10 cellular contexts compared by ENCODE assay signal in genomic region chr2:216283038-216283900, GRCh38.
DNase-seq lines count a peak whose midpoint lies in the region; ATAC-seq lines count a peak whose summit lies in the region.
"Had no signal": no experiment of that assay in that cellular context is flagged by ENCODE, and none has a peak within 500 bp of the region (broad histone marks: within the 10 kb centered on the region; RNA-seq: fewer than 3 reads in every experiment).

No MANE protein-coding gene starts in this region.

- H3K4me3 Mint-ChIP-seq in stimulated activated effector memory CD8-positive, alpha-beta T cell treated with anti-CD3 and anti-CD28 coated beads, Interleukin-12 subunit alpha, Interleukin-12 subunit beta, amount 100 ng/mL, for 72 hours: no peak overlapping the region
- H3K4me3 Mint-ChIP-seq in T-helper 17 cell: no peak overlapping the region
- H3K4me3 Mint-ChIP-seq: activated naive CD4-positive, alpha-beta T cell treated with anti-CD3 and anti-CD28 coated beads, Interleukin-2, amount 50 U/mL, for 24 hours had no signal

- no peaks in the 10 kb centered on the region for H3K4me1 Mint-ChIP-seq in stimulated activated effector memory CD8-positive, alpha-beta T cell treated with anti-CD3 and anti-CD28 coated beads, Interleukin-12 subunit alpha, Interleukin-12 subunit beta, amount 100 ng/mL, for 72 hours
- peaks cover 10% of the 10 kb centered on the region for H3K4me1 Mint-ChIP-seq in T-helper 17 cell
- H3K4me1 Mint-ChIP-seq: activated naive CD4-positive, alpha-beta T cell treated with anti-CD3 and anti-CD28 coated beads, Interleukin-2, amount 50 U/mL, for 24 hours had no signal

- no peak overlapping the region for H3K4me3 ChIP-seq in Jurkat, Clone E6-1 (ENCODE audit: low read length)
- H3K4me3 ChIP-seq: skin epidermis had no signal

- ATAC-seq in activated naive CD4-positive, alpha-beta T cell treated with anti-CD3 and anti-CD28 coated beads, Interleukin-2, amount 50 U/mL, for 72 hours: peak; percentile 50 to 72
- ATAC-seq in stimulated activated effector memory CD8-positive, alpha-beta T cell treated with anti-CD3 and anti-CD28 coated beads, Interleukin-12 subunit alpha, Interleukin-12 subunit beta, amount 100 ng/mL, for 72 hours: peak; percentile 72
- ATAC-seq in T-helper 17 cell (no peak), GM18520 (IDR thresholded peaks at IDR 0.05; ENCODE audit: unreplicated experiment) (no peak), HG02678 (IDR thresholded peaks at IDR 0.05; ENCODE audit: unreplicated experiment) (no peak)

- peak in 1 of 2 donors; percentile 58 for DNase-seq in activated naive CD4-positive, alpha-beta T cell treated with anti-CD3 and anti-CD28 coated beads, Interleukin-2, amount 50 U/mL, for 72 hours (ENCODE audit: low spot score in 2 of 2)
- no peak for DNase-seq in activated naive CD4-positive, alpha-beta T cell (lab: John Stamatoyannopoulos, UW)
- DNase-seq in Jurkat, Clone E6-1 (ENCODE audit: low read depth, low spot score): peak; percentile 24
- peak; percentile 27 for DNase-seq in dermis blood vessel endothelial cell
- peak; percentile 22 to 61 for DNase-seq in stimulated activated effector memory CD8-positive, alpha-beta T cell treated with anti-CD3 and anti-CD28 coated beads, Interleukin-12 subunit alpha, Interleukin-12 subunit beta, amount 100 ng/mL, for 72 hours (ENCODE audit: low spot score in 2 of 2)
- no peak for DNase-seq in T-helper 17 cell

- no peaks in the 10 kb centered on the region for H3K36me3 Mint-ChIP-seq in activated naive CD4-positive, alpha-beta T cell treated with anti-CD3 and anti-CD28 coated beads, Interleukin-2, amount 50 U/mL, for 72 hours
- H3K36me3 Mint-ChIP-seq in stimulated activated effector memory CD8-positive, alpha-beta T cell treated with anti-CD3 and anti-CD28 coated beads, Interleukin-12 subunit alpha, Interleukin-12 subunit beta, amount 100 ng/mL, for 72 hours: no peaks in the 10 kb centered on the region
- no peaks in the 10 kb centered on the region for H3K36me3 Mint-ChIP-seq in T-helper 17 cell (ENCODE audit: low read depth)
- H3K36me3 Mint-ChIP-seq: activated naive CD4-positive, alpha-beta T cell treated with anti-CD3 and anti-CD28 coated beads, Interleukin-2, amount 50 U/mL, for 24 hours had no signal

- H3K27ac Mint-ChIP-seq in activated naive CD4-positive, alpha-beta T cell treated with anti-CD3 and anti-CD28 coated beads, Interleukin-2, amount 50 U/mL, for 72 hours: no peak overlapping the region
- H3K27ac Mint-ChIP-seq in stimulated activated effector memory CD8-positive, alpha-beta T cell treated with anti-CD3 and anti-CD28 coated beads, Interleukin-12 subunit alpha, Interleukin-12 subunit beta, amount 100 ng/mL, for 72 hours: no peak overlapping the region
- no peak overlapping the region for H3K27ac Mint-ChIP-seq in T-helper 17 cell
- H3K27ac Mint-ChIP-seq: activated naive CD4-positive, alpha-beta T cell treated with anti-CD3 and anti-CD28 coated beads, Interleukin-2, amount 50 U/mL, for 24 hours had no signal

- peaks cover 15% of the 10 kb centered on the region for H3K27me3 Mint-ChIP-seq in T-helper 17 cell
- H3K27me3 Mint-ChIP-seq: activated naive CD4-positive, alpha-beta T cell treated with anti-CD3 and anti-CD28 coated beads, Interleukin-2, amount 50 U/mL, for 24 hours had no signal

- H3K9me3 Mint-ChIP-seq in activated naive CD4-positive, alpha-beta T cell treated with anti-CD3 and anti-CD28 coated beads, Interleukin-2, amount 50 U/mL, for 72 hours: no peaks in the 10 kb centered on the region
- no peaks in the 10 kb centered on the region for H3K9me3 Mint-ChIP-seq in stimulated activated effector memory CD8-positive, alpha-beta T cell treated with anti-CD3 and anti-CD28 coated beads, Interleukin-12 subunit alpha, Interleukin-12 subunit beta, amount 100 ng/mL, for 72 hours
- H3K9me3 Mint-ChIP-seq: activated naive CD4-positive, alpha-beta T cell treated with anti-CD3 and anti-CD28 coated beads, Interleukin-2, amount 50 U/mL, for 24 hours had no signal

- no peaks in the 10 kb centered on the region for H3K9me3 ChIP-seq in T-helper 17 cell (ENCODE audit: control insufficient read depth, low read length, poor library complexity, severe bottlenecking)

Comparison
In these comparisons a context has a peak if more than half of its experiments do, and no peak if none do; other contexts are left out.
1. ATAC-seq: peak in activated naive CD4-positive, alpha-beta T cell treated with anti-CD3 and anti-CD28 coated beads, Interleukin-2, amount 50 U/mL, for 72 hours (2 of 2) and stimulated activated effector memory CD8-positive, alpha-beta T cell treated with anti-CD3 and anti-CD28 coated beads, Interleukin-12 subunit alpha, Interleukin-12 subunit beta, amount 100 ng/mL, for 72 hours (single experiment); none in T-helper 17 cell (single experiment), GM18520 (single experiment) and HG02678 (single experiment).
2. DNase-seq: peak in Jurkat, Clone E6-1 (single experiment), dermis blood vessel endothelial cell (single experiment) and stimulated activated effector memory CD8-positive, alpha-beta T cell treated with anti-CD3 and anti-CD28 coated beads, Interleukin-12 subunit alpha, Interleukin-12 subunit beta, amount 100 ng/mL, for 72 hours (2 of 2); none in activated naive CD4-positive, alpha-beta T cell (0 of 4) and T-helper 17 cell (0 of 3).